ENCODE assay signal across 1 cellular context in the genomic region with DNA sequence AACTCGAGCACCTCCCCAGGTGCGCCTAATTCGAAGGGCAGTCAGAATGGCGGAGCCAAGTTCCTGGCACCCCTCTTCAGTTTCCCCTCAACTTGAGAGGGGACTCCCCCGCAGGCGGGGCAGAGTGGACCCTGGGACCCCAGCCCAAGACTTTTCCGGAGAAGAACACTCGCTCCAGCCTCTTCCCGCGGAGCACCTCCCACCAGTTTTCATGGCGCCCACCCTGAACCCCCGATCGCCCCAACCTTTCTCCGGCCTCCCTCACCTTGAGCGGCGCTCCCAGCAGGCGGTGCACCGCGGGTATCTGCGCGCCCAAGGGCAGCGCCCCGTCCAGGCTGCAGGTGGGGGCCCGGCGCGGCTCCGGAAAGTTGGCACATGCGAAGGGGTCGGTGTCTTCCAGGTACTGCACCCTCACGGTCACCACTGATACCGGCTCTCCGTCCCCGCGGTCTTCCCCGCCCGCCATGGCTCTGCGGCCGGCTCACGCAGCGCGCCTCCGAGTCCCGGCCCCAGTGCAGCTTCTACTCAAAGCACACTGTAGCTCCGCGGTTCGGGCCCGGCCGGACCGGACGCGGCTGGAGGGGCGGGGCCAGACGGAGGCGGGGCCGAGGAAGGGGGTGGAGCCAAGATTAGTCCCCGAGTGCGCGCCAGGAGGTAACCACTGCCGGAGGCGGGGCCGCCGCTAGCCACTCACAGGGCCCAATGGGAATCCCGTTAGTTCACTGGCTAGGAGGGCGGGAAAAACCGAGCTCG.
TF ChIP-seq lines count a peak whose summit lies in the region.

A gene (minus strand): TSS at position 537 of the 753 bp plus-strand sequence. CDS start 71 bp downstream, at position 466.

TF ChIP-seq in neural cell, 6 proteins besides CTCF, POLR2A, EP300 and RAD21 (continued from another document):
- TF ChIP-seq, protein P1, sequence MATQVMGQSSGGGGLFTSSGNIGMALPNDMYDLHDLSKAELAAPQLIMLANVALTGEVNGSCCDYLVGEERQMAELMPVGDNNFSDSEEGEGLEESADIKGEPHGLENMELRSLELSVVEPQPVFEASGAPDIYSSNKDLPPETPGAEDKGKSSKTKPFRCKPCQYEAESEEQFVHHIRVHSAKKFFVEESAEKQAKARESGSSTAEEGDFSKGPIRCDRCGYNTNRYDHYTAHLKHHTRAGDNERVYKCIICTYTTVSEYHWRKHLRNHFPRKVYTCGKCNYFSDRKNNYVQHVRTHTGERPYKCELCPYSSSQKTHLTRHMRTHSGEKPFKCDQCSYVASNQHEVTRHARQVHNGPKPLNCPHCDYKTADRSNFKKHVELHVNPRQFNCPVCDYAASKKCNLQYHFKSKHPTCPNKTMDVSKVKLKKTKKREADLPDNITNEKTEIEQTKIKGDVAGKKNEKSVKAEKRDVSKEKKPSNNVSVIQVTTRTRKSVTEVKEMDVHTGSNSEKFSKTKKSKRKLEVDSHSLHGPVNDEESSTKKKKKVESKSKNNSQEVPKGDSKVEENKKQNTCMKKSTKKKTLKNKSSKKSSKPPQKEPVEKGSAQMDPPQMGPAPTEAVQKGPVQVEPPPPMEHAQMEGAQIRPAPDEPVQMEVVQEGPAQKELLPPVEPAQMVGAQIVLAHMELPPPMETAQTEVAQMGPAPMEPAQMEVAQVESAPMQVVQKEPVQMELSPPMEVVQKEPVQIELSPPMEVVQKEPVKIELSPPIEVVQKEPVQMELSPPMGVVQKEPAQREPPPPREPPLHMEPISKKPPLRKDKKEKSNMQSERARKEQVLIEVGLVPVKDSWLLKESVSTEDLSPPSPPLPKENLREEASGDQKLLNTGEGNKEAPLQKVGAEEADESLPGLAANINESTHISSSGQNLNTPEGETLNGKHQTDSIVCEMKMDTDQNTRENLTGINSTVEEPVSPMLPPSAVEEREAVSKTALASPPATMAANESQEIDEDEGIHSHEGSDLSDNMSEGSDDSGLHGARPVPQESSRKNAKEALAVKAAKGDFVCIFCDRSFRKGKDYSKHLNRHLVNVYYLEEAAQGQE (IDR thresholded peaks at IDR 0.05; ENCODE audit: borderline replicate concordance): no peak
- TF ChIP-seq MXI1 (conservative IDR thresholded peaks at IDR 0.05; ENCODE audit: poor library complexity, severe bottlenecking): no peak
